In genomic region chr2:127662937-127663565, GRCh38 we compare ENCODE assay signal across 19 cellular contexts. TPM values are rescaled to one million over a fixed set of nuclear protein-coding genes. Genes with fewer than 3 reads are reported as not detected.
DNase-seq lines count a peak whose midpoint lies in the region; ATAC-seq, FAIRE-seq and TF ChIP-seq lines count a peak whose summit lies in the region.
"Had no signal": no experiment of that assay in that cellular context is flagged by ENCODE, and none has a peak within 500 bp of the region (broad histone marks: within the 10 kb centered on the region; RNA-seq: fewer than 3 reads in every experiment).

No MANE protein-coding gene starts in this region.

- peak overlapping the region; percentile 44 for H3K27ac Mint-ChIP-seq in osteocyte (ENCODE audit: unreplicated experiment)
- H3K27ac Mint-ChIP-seq: activated naive CD8-positive, alpha-beta T cell; stimulated activated memory B cell treated with anti-CD40 and anti-IgM and Interleukin-4, amounts not matched to agents 10 μg/mL and 1 μg/mL and 100 μg/mL, for 72 hours had no signal

- no peaks in the 10 kb centered on the region for H3K9me1 ChIP-seq in endothelial cell of umbilical vein (replicated peaks; ENCODE audit: control insufficient read depth, extremely low read depth, insufficient read depth, low read length)

- no peaks in the 10 kb centered on the region for H3K36me3 ChIP-seq in endothelial cell of umbilical vein (ENCODE audit: control insufficient read depth in 2 of 2, extremely low read depth in 1 of 2, insufficient read depth in 2 of 2, low read length in 2 of 2)
- H3K36me3 ChIP-seq in right atrium auricular region, result peaks cover 16% of the 10 kb centered on the region
- no peaks in the 10 kb centered on the region for H3K36me3 ChIP-seq in upper lobe of right lung
- H3K36me3 ChIP-seq: neutrophil had no signal

- dilution Hi-C loops in endothelial cell of umbilical vein (cut with MboI; ENCODE audit: extremely low pct_ligation_motif_present, low sequenced_read_pairs), result no loop called here

- no peak overlapping the region for H3K4me2 ChIP-seq in endothelial cell of umbilical vein (ENCODE audit: insufficient read depth, low read length)

- no peaks in the 10 kb centered on the region for H4K20me1 ChIP-seq in endothelial cell of umbilical vein (replicated peaks; ENCODE audit: control insufficient read depth, extremely low read depth, insufficient read depth, low read length)

- CTCF ChIA-PET in endothelial cell of umbilical vein (lab: Charles Lee), result interaction anchor here (0.6 to 6.9 kb wide), 7 partner anchors 13 to 264 kb away, joined by 3 to 37 read pairs (median 9); partner anchors contain the start of gene LIMS2

- H3K27me3 Mint-ChIP-seq in osteocyte (ENCODE audit: unreplicated experiment), result no peaks in the 10 kb centered on the region

- peaks cover 5% of the 10 kb centered on the region for H3K36me3 Mint-ChIP-seq in osteocyte (ENCODE audit: unreplicated experiment)
- H3K36me3 Mint-ChIP-seq: activated naive CD8-positive, alpha-beta T cell; stimulated activated memory B cell treated with anti-CD40 and anti-IgM and Interleukin-4, amounts not matched to agents 10 μg/mL and 1 μg/mL and 100 μg/mL, for 72 hours had no signal

- H3K9ac ChIP-seq in endothelial cell of umbilical vein (replicated peaks; ENCODE audit: extremely low read depth, insufficient read depth, low read length), result no peak overlapping the region

- no peak overlapping the region for H2AFZ ChIP-seq in endothelial cell of umbilical vein (ENCODE audit: low read depth, low read length)

- no peak for TF ChIP-seq POLR2A in endothelial cell of umbilical vein (IDR thresholded peaks at IDR 0.05; ENCODE audit: low read depth, low read length)

- H3K4me1 ChIP-seq in endothelial cell of umbilical vein (ENCODE audit: control insufficient read depth, extremely low read depth, insufficient read depth, low read length) (peaks cover 55% of the 10 kb centered on the region), right atrium auricular region (peaks cover 0 to 94% of the 10 kb centered on the region in 2 donors), upper lobe of right lung (peaks cover 25% of the 10 kb centered on the region)

- H3K4me3 ChIP-seq in endothelial cell of umbilical vein (replicated peaks in 1 of 3; ENCODE audit: insufficient read depth in 1 of 3, low read depth in 1 of 3, low read length in 3 of 3) (no peak overlapping the region), right atrium auricular region (peak overlapping the region in 1 of 2 donors; percentile 40), upper lobe of right lung (no peak overlapping the region)

- BruUV-seq in endothelial cell of umbilical vein (replicated peaks; lab: Mats Ljungman, UMichigan), result no TSS peak

- no peak overlapping the region for H3K4me3 Mint-ChIP-seq in osteocyte (ENCODE audit: unreplicated experiment)
- H3K4me3 Mint-ChIP-seq: activated naive CD8-positive, alpha-beta T cell; stimulated activated memory B cell treated with anti-CD40 and anti-IgM and Interleukin-4, amounts not matched to agents 10 μg/mL and 1 μg/mL and 100 μg/mL, for 72 hours had no signal

- H3K27ac ChIP-seq in endothelial cell of umbilical vein (ENCODE audit: insufficient read depth, low read depth, low read length) (peak overlapping the region; percentile 62), right atrium auricular region (peak overlapping the region; percentile 82 to 88), upper lobe of right lung (peak overlapping the region; percentile 58)
- H3K27ac ChIP-seq: neutrophil, RWPE1 had no signal

- H3K27me3 ChIP-seq in endothelial cell of umbilical vein (ENCODE audit: control insufficient read depth in 2 of 2, insufficient read depth in 2 of 2, low read length in 2 of 2) (no peaks in the 10 kb centered on the region), right atrium auricular region (no peaks in the 10 kb centered on the region), upper lobe of right lung (no peaks in the 10 kb centered on the region)

- H3K9me3 Mint-ChIP-seq in osteocyte (ENCODE audit: unreplicated experiment), result no peaks in the 10 kb centered on the region
- H3K9me3 Mint-ChIP-seq: stimulated activated memory B cell treated with anti-CD40 and anti-IgM and Interleukin-4, amounts not matched to agents 10 μg/mL and 1 μg/mL and 100 μg/mL, for 72 hours had no signal

- H3K9me3 ChIP-seq in endothelial cell of umbilical vein (replicated peaks; ENCODE audit: control insufficient read depth, insufficient read depth, low read length), result no peaks in the 10 kb centered on the region
- peaks cover 0 to 1% of the 10 kb centered on the region in 2 donors for H3K9me3 ChIP-seq in right atrium auricular region
- no peaks in the 10 kb centered on the region for H3K9me3 ChIP-seq in upper lobe of right lung
- H3K9me3 ChIP-seq: neutrophil had no signal

- no peaks in the 10 kb centered on the region for H3K79me2 ChIP-seq in endothelial cell of umbilical vein (ENCODE audit: control insufficient read depth, insufficient read depth, low read length)

- peak; percentile 64 for FAIRE-seq in endothelial cell of umbilical vein (lab: Jason Lieb, UNC)
- FAIRE-seq: bronchial epithelial cell, small intestine had no signal

- ATAC-seq in upper lobe of right lung (no peak), GM21381 (IDR thresholded peaks at IDR 0.05; ENCODE audit: unreplicated experiment) (no peak)
- ATAC-seq: stimulated activated memory B cell treated with anti-CD40 and anti-IgM and Interleukin-4, amounts not matched to agents 10 μg/mL and 1 μg/mL and 100 μg/mL, for 72 hours had no signal

- DNase-seq in endothelial cell of umbilical vein (ENCODE audit: low read depth, low spot score) (no peak), right atrium auricular region (ENCODE audit: low spot score) (no peak), osteocyte (ENCODE audit: extremely low spot score, unreplicated experiment) (no peak), upper lobe of right lung (peak; percentile 57), NCI-H1436 treated with DMSO at 0.1 percent for 48 hours (lab: John Stamatoyannopoulos, UW) (no peak)
- DNase-seq in stimulated activated CD4-positive, alpha-beta T cell treated with anti-CD3 and anti-CD28 coated beads, Interleukin-2, amount 100 ng/mL, for 24 hours, result no peak
- DNase-seq: effector CD8-positive, alpha-beta T cell; foreskin fibroblast; mesendoderm; NCI-H774; small intestine had no signal

- TF ChIP-seq CTCF in endothelial cell of umbilical vein (IDR thresholded peaks at IDR 0.05; ENCODE audit: extremely low read depth in 1 of 2, insufficient read depth in 1 of 2, low read depth in 1 of 2, low read length in 2 of 2) (no peak), right atrium auricular region (IDR thresholded peaks at IDR 0.05) (no peak), osteocyte (IDR thresholded peaks at IDR 0.05) (no peak), upper lobe of right lung (IDR thresholded peaks at IDR 0.05) (no peak)

- POLR2A ChIA-PET in endothelial cell of umbilical vein (lab: Charles Lee), result no interaction called here

- H3K4me1 Mint-ChIP-seq in osteocyte (ENCODE audit: unreplicated experiment), result peaks cover 47% of the 10 kb centered on the region

- intact Hi-C loops in endothelial cell of umbilical vein (cut with micrococcal nuclease) (no loop called here), upper lobe of right lung (cut with DNase I) (no loop called here)

TF ChIP-seq in endothelial cell of umbilical vein, 7 proteins besides CTCF, POLR2A, EP300 and RAD21 (continues in another document):
- TF ChIP-seq EZH2 (IDR thresholded peaks at IDR 0.05; ENCODE audit: borderline replicate concordance, low read depth, low read length, severe bottlenecking), result no peak
- no peak for TF ChIP-seq MYC (IDR thresholded peaks at IDR 0.05; ENCODE audit: low read depth, low read length)
- no peak for TF ChIP-seq FOS (IDR thresholded peaks at IDR 0.05; ENCODE audit: borderline replicate concordance, insufficient read depth, low read length)
- no peak for TF ChIP-seq JUN (IDR thresholded peaks at IDR 0.05; ENCODE audit: borderline replicate concordance, insufficient read depth, insufficient read length, low read depth)
- no peak for TF ChIP-seq GATA2 (IDR thresholded peaks at IDR 0.05; ENCODE audit: insufficient read depth, insufficient read length, low read depth, low read length)

RNA-seq across cellular contexts. Expression of gene LIMS2, which starts 12.3 kb away (rescaled TPM):
- total RNA-seq in endothelial cell of umbilical vein (45.7 and 48.3 TPM in 2 replicates), right atrium auricular region (10 to 100 TPM; 80.2 to 91.7 TPM), osteocyte (49.3 and 51.0 TPM in 2 replicates), upper lobe of right lung (161 TPM)
- 55.6 and 77.3 TPM in 2 replicates for polyA plus RNA-seq in endothelial cell of umbilical vein
- 26.1 and 29.1 TPM in 2 replicates for polyA plus RNA-seq in endothelial cell of umbilical vein (2011; cell fraction: cytosol; rRNA removed)
- 86.3 and 120 TPM in 2 replicates for polyA plus RNA-seq in endothelial cell of umbilical vein (2011; cell fraction: nucleus; rRNA removed)
- polyA plus RNA-seq in endothelial cell of umbilical vein (2012), result 14.1 and 24.9 TPM in 2 replicates
- 28.1 and 45.7 TPM in 2 replicates for polyA minus RNA-seq in endothelial cell of umbilical vein
- polyA minus RNA-seq in endothelial cell of umbilical vein (2011; cell fraction: cytosol; rRNA and poly(A)+ RNA removed), result not detected
- 21.7 and 33.5 TPM in 2 replicates for polyA minus RNA-seq in endothelial cell of umbilical vein (2011; cell fraction: nucleus; rRNA and poly(A)+ RNA removed)

RNA-seq across cellular contexts. Expression of gene GPR17, which starts 17.1 kb away (rescaled TPM):
- total RNA-seq in endothelial cell of umbilical vein (not detected in 2 replicates), right atrium auricular region (under 1 TPM in 1 of 2 donors, not detected in 1; 0.24 TPM), osteocyte (not detected in 2 replicates), upper lobe of right lung (0.49 TPM)
- polyA plus RNA-seq in endothelial cell of umbilical vein, result 0.10 and 0.11 TPM in 2 replicates
- polyA plus RNA-seq in endothelial cell of umbilical vein (2011; cell fraction: cytosol; rRNA removed), result 0.04 TPM in 2 replicates
- not detected in 2 replicates for polyA plus RNA-seq in endothelial cell of umbilical vein (2011; cell fraction: nucleus; rRNA removed)
- polyA plus RNA-seq in endothelial cell of umbilical vein (2012), result 0.10 and 0.15 TPM in 2 replicates
- polyA minus RNA-seq in endothelial cell of umbilical vein, result not detected in 2 replicates
- polyA minus RNA-seq in endothelial cell of umbilical vein (2011; cell fraction: cytosol; rRNA and poly(A)+ RNA removed), result not detected
- not detected in 2 replicates for polyA minus RNA-seq in endothelial cell of umbilical vein (2011; cell fraction: nucleus; rRNA and poly(A)+ RNA removed)
- total RNA-seq: bronchial epithelial cell; T-helper 2 cell treated with Interferon-gamma antibody and Interleukin-4, amounts not matched to agents 100 ng/mL and 5 ng/mL, for 36 hours had no signal
- polyA plus RNA-seq: BJ had no signal

RNA-seq across cellular contexts. Expression of gene SFT2D3, which starts 38.2 kb away (rescaled TPM):
- total RNA-seq in endothelial cell of umbilical vein (4.4 and 4.7 TPM in 2 replicates), right atrium auricular region (1 to 10 TPM; 3.8 to 5.9 TPM), osteocyte (7.5 and 8.4 TPM in 2 replicates), upper lobe of right lung (7.7 TPM)
- polyA plus RNA-seq in endothelial cell of umbilical vein, result 4.1 and 4.5 TPM in 2 replicates
- 3.3 and 3.4 TPM in 2 replicates for polyA plus RNA-seq in endothelial cell of umbilical vein (2011; cell fraction: cytosol; rRNA removed)
- polyA plus RNA-seq in endothelial cell of umbilical vein (2011; cell fraction: nucleus; rRNA removed), result 1.6 and 2.5 TPM in 2 replicates
- polyA plus RNA-seq in endothelial cell of umbilical vein (2012), result not detected in 2 replicates
- polyA minus RNA-seq in endothelial cell of umbilical vein, result 2.6 and 2.7 TPM in 2 replicates
- 1.4 TPM for polyA minus RNA-seq in endothelial cell of umbilical vein (2011; cell fraction: cytosol; rRNA and poly(A)+ RNA removed)
- 3.3 and 3.6 TPM in 2 replicates for polyA minus RNA-seq in endothelial cell of umbilical vein (2011; cell fraction: nucleus; rRNA and poly(A)+ RNA removed)
